In genomic region chr14:100825691-100826331, GRCh38 we compare ENCODE assay signal across 8 cellular contexts. TPM values are rescaled to one million over a fixed set of nuclear protein-coding genes. Genes with fewer than 3 reads are reported as not detected.
A peak's percentile ranks its signal among the peaks of the same experiment; 100 is the strongest.
DNase-seq lines count a peak whose midpoint lies in the region; ATAC-seq and TF ChIP-seq lines count a peak whose summit lies in the region.

TSS of gene MEG3 (plus strand) at chr14:100826118.

- H3K4me2 ChIP-seq in mesendoderm (ENCODE audit: low read length), result no peak within 1 kb of the TSS

- no peaks in the 10 kb centered on the region for H3K36me3 ChIP-seq in HUES64 (ENCODE audit: insufficient read depth, low read length)
- H3K36me3 ChIP-seq in lower lobe of right lung, result no peaks in the 10 kb centered on the region
- no peaks in the 10 kb centered on the region for H3K36me3 ChIP-seq in mesendoderm (ENCODE audit: control insufficient read depth, insufficient read depth, low read length)

- H4K8ac ChIP-seq in mesendoderm (ENCODE audit: low read depth, low read length), result no peak within 1 kb of the TSS

- no peak within 1 kb of the TSS for H3K27ac ChIP-seq in HUES64 (ENCODE audit: low read depth, low read length)
- H3K27ac ChIP-seq in caudate nucleus (ENCODE audit: low read depth, low read length), result peak within 1 kb of the TSS; percentile 67
- no peak within 1 kb of the TSS for H3K27ac ChIP-seq in lower lobe of right lung
- no peak within 1 kb of the TSS for H3K27ac ChIP-seq in temporal lobe (ENCODE audit: low read depth, low read length)
- H3K27ac ChIP-seq in mesendoderm (ENCODE audit: low read depth, low read length), result no peak within 1 kb of the TSS

- no peaks in the 10 kb centered on the region for H3K79me1 ChIP-seq in mesendoderm (ENCODE audit: low read length)

- H3K79me2 ChIP-seq in mesendoderm (ENCODE audit: control insufficient read depth, insufficient read depth, low read length), result no peaks in the 10 kb centered on the region

- no peak within 1 kb of the TSS for H2BK15ac ChIP-seq in mesendoderm (replicated peaks; ENCODE audit: low read depth)

- no peak for TF ChIP-seq CTCF in lower lobe of right lung (IDR thresholded peaks at IDR 0.05)

- H4K5ac ChIP-seq in mesendoderm (ENCODE audit: low read length), result no peak within 1 kb of the TSS

- ATAC-seq in lower lobe of right lung (peak in 1 of 2 donors; percentile 41), HG03460 (IDR thresholded peaks at IDR 0.05; ENCODE audit: unreplicated experiment) (no peak)

- DNase-seq in caudate nucleus (lab: John Stamatoyannopoulos, UW), result peak in 40 of 61 donors; percentile 7 to 83 (median 49)
- no peak for DNase-seq in lower lobe of right lung
- no peak for DNase-seq in NCI-H128 (lab: John Stamatoyannopoulos, UW; ENCODE audit: unreplicated experiment)
- no peak for DNase-seq in mesendoderm
- DNase-seq in foreskin melanocyte, result no peak

- no peak within 1 kb of the TSS for H3K18ac ChIP-seq in mesendoderm (ENCODE audit: low read length)

- H3K9me3 ChIP-seq in HUES64 (ENCODE audit: insufficient read depth, low read depth, low read length) (peaks cover 7% of the 10 kb centered on the region), lower lobe of right lung (no peaks in the 10 kb centered on the region)

- no peaks in the 10 kb centered on the region for H3K27me3 ChIP-seq in HUES64 (ENCODE audit: insufficient read depth, low read length)
- H3K27me3 ChIP-seq in lower lobe of right lung (ENCODE audit: low read depth), result peaks cover 54% of the 10 kb centered on the region
- H3K27me3 ChIP-seq in mesendoderm (ENCODE audit: insufficient read depth, low read length, poor library complexity), result no peaks in the 10 kb centered on the region

- no peak within 1 kb of the TSS for H2BK5ac ChIP-seq in mesendoderm (ENCODE audit: low read length)

- no peak within 1 kb of the TSS for H2BK120ac ChIP-seq in mesendoderm (ENCODE audit: low read depth, low read length)

- no peak within 1 kb of the TSS for H3K56ac ChIP-seq in mesendoderm (ENCODE audit: low read length)

- H3K4ac ChIP-seq in mesendoderm (ENCODE audit: low read depth, low read length), result no peak within 1 kb of the TSS

- 97% methylated on average over 40 of the region's 40 CpGs for WGBS in HUES64
- WGBS in mesendoderm (ENCODE audit: extremely low coverage, insufficient coverage, low lambda C conversion rate), result no CpG with 5 or more reads among the region's 40 CpGs

- H3K9ac ChIP-seq in HUES64 (ENCODE audit: low read depth, low read length), result peak within 1 kb of the TSS; percentile 20; the same call in 1 of the 2 replicates
- no peak within 1 kb of the TSS for H3K9ac ChIP-seq in mesendoderm (ENCODE audit: low read length)

- peak within 1 kb of the TSS; percentile 38 for H3K4me3 ChIP-seq in HUES64 (ENCODE audit: low read length)
- peak within 1 kb of the TSS; percentile 33 for H3K4me3 ChIP-seq in lower lobe of right lung
- no peak within 1 kb of the TSS for H3K4me3 ChIP-seq in mesendoderm (ENCODE audit: low read length)

- H3K23ac ChIP-seq in mesendoderm (ENCODE audit: low read length), result no peak within 1 kb of the TSS

- intact Hi-C loops in lower lobe of right lung (cut with DNase I), result no loop called here

- H3K4me1 ChIP-seq in HUES64 (ENCODE audit: insufficient read depth, low read length) (peaks cover 12% of the 10 kb centered on the region), lower lobe of right lung (no peaks in the 10 kb centered on the region), mesendoderm (ENCODE audit: control insufficient read depth, low read depth, low read length) (peaks cover 5% of the 10 kb centered on the region)

- no peak within 1 kb of the TSS for H2AK5ac ChIP-seq in mesendoderm (ENCODE audit: low read length)

RNA-seq across cellular contexts. Expression of gene MEG3, which starts in this region (rescaled TPM):
- 2.2 TPM for polyA plus RNA-seq in HUES64 (2013, experiment 1 of 2)
- polyA plus RNA-seq in HUES64 (2013, experiment 2 of 2), result 2.4 TPM
- total RNA-seq in lower lobe of right lung, result 16.6 TPM
- total RNA-seq in temporal lobe, result 91.7 TPM
- 0.55 TPM for polyA plus RNA-seq in mesendoderm (2013, experiment 1 of 2)
- polyA plus RNA-seq in mesendoderm (2013, experiment 2 of 2), result 0.41 TPM

Comparison
In these comparisons a context has a peak if more than half of its experiments do, and no peak if none do; other contexts are left out.
1. DNase-seq: peak in caudate nucleus (40 of 61); none in lower lobe of right lung (single experiment), NCI-H128 (single experiment), mesendoderm (single experiment) and foreskin melanocyte (single experiment).